In the genomic region with DNA sequence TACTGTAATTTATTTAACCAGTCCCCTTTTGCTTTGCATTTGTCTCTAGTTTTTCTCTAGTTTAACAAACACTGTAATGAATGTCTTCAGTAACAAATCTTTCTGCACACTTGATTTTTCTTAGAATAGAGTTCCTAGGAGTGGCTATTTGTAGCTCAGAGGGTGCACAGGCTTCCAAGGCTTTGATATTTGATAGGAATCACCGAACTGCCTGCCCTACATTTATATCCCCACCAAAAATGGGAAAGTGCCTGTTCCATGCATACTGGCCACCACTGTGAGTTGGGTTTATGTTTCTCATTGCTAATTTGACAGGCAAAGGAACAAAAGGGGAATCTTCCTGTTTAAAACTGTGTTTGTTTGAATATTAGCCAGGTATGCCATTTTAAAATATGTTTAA, we compare ENCODE assay signal across 18 cellular contexts.
DNase-seq lines count a peak whose midpoint lies in the region; ATAC-seq and TF ChIP-seq lines count a peak whose summit lies in the region.
"Had no signal": no experiment of that assay in that cellular context is flagged by ENCODE, and none has a peak within 500 bp of the region (broad histone marks: within the 10 kb centered on the region; RNA-seq: fewer than 3 reads in every experiment).

No MANE protein-coding gene starts in this region.

- no peak overlapping the region for H2BK20ac ChIP-seq in IMR-90 (ENCODE audit: low read depth, low read length)

- WGBS in IMR-90 (ENCODE audit: extremely low coverage in 2 of 2, insufficient read length in 1 of 2), 2 experiments, result no CpG with 5 or more reads among the region's 1 CpG

- in situ Hi-C loops in IMR-90 (cut with MboI; ENCODE audit: low sequenced_read_pairs), result no loop called here

- 0 out of 2 replicates have a peak, but pooled peaks cover 7% of the 10 kb centered on the region for H3K9me1 ChIP-seq in IMR-90 (ENCODE audit: insufficient read depth, low read length)

- 0 out of 2 replicates have a peak overlapping the region, but pooled peaks have one; percentile 28 for H3K18ac ChIP-seq in IMR-90 (ENCODE audit: low read depth, low read length)

- H2AK5ac ChIP-seq in IMR-90 (ENCODE audit: low read depth, low read length), result no peak overlapping the region

- no peak for TF ChIP-seq POLR2A in IMR-90 (IDR thresholded peaks at IDR 0.05; ENCODE audit: low read depth, low read length)

- DNase-seq in IMR-90, result no peak
- no peak for DNase-seq in osteocyte (ENCODE audit: extremely low spot score, unreplicated experiment)
- DNase-seq in type B pancreatic cell (ENCODE audit: extremely low spot score, unreplicated experiment), result peak; percentile 6
- DNase-seq: Caco-2; CD4-positive, CD25-positive, alpha-beta regulatory T cell; DMS153; DND-41; GM23248; H7; HCEC 1CT had no signal

- CTCF ChIA-PET in IMR-90 (lab: Yijun Ruan, JAX), result no interaction called here

- H3K36me3 Mint-ChIP-seq in osteocyte (ENCODE audit: unreplicated experiment) (peaks cover 12% of the 10 kb centered on the region), type B pancreatic cell (no peaks in the 10 kb centered on the region)

- H3K27ac ChIP-seq in IMR-90 (ENCODE audit: insufficient read depth, low read length), result peak overlapping the region; percentile 17; the same call in 1 of the 2 replicates
- H3K27ac ChIP-seq: 22Rv1, BLaER1, C4-2B, GM23248 had no signal

- H4K5ac ChIP-seq in IMR-90 (ENCODE audit: low read depth, low read length), result no peak overlapping the region

- peaks cover 8% of the 10 kb centered on the region; the same call in 1 of the 2 replicates for H3K4me1 ChIP-seq in IMR-90 (ENCODE audit: control insufficient read depth, insufficient read depth, low read length)
- H3K4me1 ChIP-seq: Caco-2 had no signal

- no TSS peak for BruUV-seq in IMR-90 (replicated peaks; lab: Mats Ljungman, UMichigan)

- no peak overlapping the region for H3K9ac ChIP-seq in IMR-90 (ENCODE audit: low read depth, low read length)
- H3K9ac ChIP-seq: BLaER1, GM23248 had no signal

- peaks cover 17 to 72% of the 10 kb centered on the region in 2 experiments for H3K79me1 ChIP-seq in IMR-90 (ENCODE audit: low read depth in 1 of 2, low read length in 2 of 2)

- H3K27ac Mint-ChIP-seq in osteocyte (ENCODE audit: unreplicated experiment), result peak overlapping the region; percentile 36
- no peak overlapping the region for H3K27ac Mint-ChIP-seq in type B pancreatic cell
- H3K27ac Mint-ChIP-seq: B cell; CD8-positive, alpha-beta T cell had no signal

- no peak overlapping the region for H2AK9ac ChIP-seq in IMR-90 (replicated peaks; ENCODE audit: low read depth, low read length, poor library complexity)

- H3K27me3 Mint-ChIP-seq in osteocyte (ENCODE audit: unreplicated experiment) (no peaks in the 10 kb centered on the region), type B pancreatic cell (peaks cover 3% of the 10 kb centered on the region)
- H3K27me3 Mint-ChIP-seq: B cell had no signal

- no peaks in the 10 kb centered on the region for H3K27me3 ChIP-seq in IMR-90 (ENCODE audit: control insufficient read depth, insufficient read depth, low read length)
- H3K27me3 ChIP-seq: BLaER1 had no signal

- no peak for TF ChIP-seq RAD21 in IMR-90 (IDR thresholded peaks at IDR 0.05; ENCODE audit: low read length)

- intact Hi-C loops in IMR-90 (cut with micrococcal nuclease), result no loop called here

- H3K23ac ChIP-seq in IMR-90 (ENCODE audit: low read depth, low read length), result no peak overlapping the region

- H2AFZ ChIP-seq in IMR-90 (replicated peaks; ENCODE audit: low read length, poor library complexity), result no peak overlapping the region
- H2AFZ ChIP-seq: GM23248 had no signal

- H3K4ac ChIP-seq in IMR-90 (ENCODE audit: low read depth, low read length), result peak overlapping the region; percentile 33; the same call in 1 of the 2 replicates

- H4K91ac ChIP-seq in IMR-90 (ENCODE audit: insufficient read depth, low read depth, low read length), result no peak overlapping the region

- H3K4me1 Mint-ChIP-seq in osteocyte (ENCODE audit: unreplicated experiment) (peaks cover 54% of the 10 kb centered on the region), type B pancreatic cell (ENCODE audit: unreplicated experiment) (peaks cover 32% of the 10 kb centered on the region)
- H3K4me1 Mint-ChIP-seq: B cell had no signal

- no peak overlapping the region for H3K4me2 ChIP-seq in IMR-90 (ENCODE audit: low read depth, low read length)
- H3K4me2 ChIP-seq: BLaER1 had no signal

- no peak overlapping the region for H3K14ac ChIP-seq in IMR-90 (replicated peaks; ENCODE audit: low read depth, low read length)

- no peak overlapping the region for H2BK5ac ChIP-seq in IMR-90 (ENCODE audit: low read depth, low read length, poor library complexity, severe bottlenecking)

- H4K8ac ChIP-seq in IMR-90 (ENCODE audit: low read depth in 2 of 2, low read length in 2 of 2), result no peak overlapping the region; a peak in 1 of 4 replicates

- peaks cover 26% of the 10 kb centered on the region; the same call in 1 of the 2 replicates for H4K20me1 ChIP-seq in IMR-90 (ENCODE audit: insufficient read depth, low read length)
- H4K20me1 ChIP-seq: BLaER1 had no signal

- dilution Hi-C loops in IMR-90 (cut with HindIII; ENCODE audit: low sequenced_read_pairs, unreplicated experiment), result no loop called here

- H3K4me3 Mint-ChIP-seq in osteocyte (ENCODE audit: unreplicated experiment), result no peak overlapping the region
- H3K4me3 Mint-ChIP-seq in type B pancreatic cell, result no peak overlapping the region
- H3K4me3 Mint-ChIP-seq: B cell; CD8-positive, alpha-beta T cell had no signal

- no peaks in the 10 kb centered on the region for H3K9me3 Mint-ChIP-seq in osteocyte (ENCODE audit: unreplicated experiment)
- no peaks in the 10 kb centered on the region for H3K9me3 Mint-ChIP-seq in type B pancreatic cell
- H3K9me3 Mint-ChIP-seq: CD8-positive, alpha-beta T cell had no signal

- H2BK15ac ChIP-seq in IMR-90 (ENCODE audit: low read depth, low read length), result no peak overlapping the region

- H3K56ac ChIP-seq in IMR-90 (ENCODE audit: extremely low read depth, insufficient read depth, low read length), result no peak overlapping the region

- TF ChIP-seq CTCF in IMR-90 (conservative IDR thresholded peaks at IDR 0.05; ENCODE audit: low read depth, low read length) (no peak), osteocyte (IDR thresholded peaks at IDR 0.05) (no peak), type B pancreatic cell (conservative IDR thresholded peaks at IDR 0.05) (no peak)

- POLR2A ChIA-PET in IMR-90 (lab: Charles Lee; ENCODE audit: unreplicated experiment), result no interaction called here

- no peak overlapping the region for H2BK120ac ChIP-seq in IMR-90 (ENCODE audit: low read depth, low read length)

- H3K9me3 ChIP-seq in IMR-90 (ENCODE audit: control insufficient read depth, insufficient read depth, low read length), result no peaks in the 10 kb centered on the region
- H3K9me3 ChIP-seq: BLaER1, Caco-2 had no signal

- H3K4me3 ChIP-seq in IMR-90 (ENCODE audit: insufficient read depth, low read depth, low read length), result no peak overlapping the region
- H3K4me3 ChIP-seq: BLaER1, GM23248 had no signal

- ATAC-seq in IMR-90 (ENCODE audit: low read depth) (no peak), GM21515 (IDR thresholded peaks at IDR 0.05; ENCODE audit: unreplicated experiment) (no peak), GM18909 (IDR thresholded peaks at IDR 0.05; ENCODE audit: poor library complexity, unreplicated experiment) (no peak), GM18498 (IDR thresholded peaks at IDR 0.05; ENCODE audit: unreplicated experiment) (no peak)
- ATAC-seq: CD8-positive, alpha-beta T cell had no signal

- peaks cover 13% of the 10 kb centered on the region for H3K36me3 ChIP-seq in IMR-90 (ENCODE audit: control insufficient read depth, insufficient read depth, low read length)

TF ChIP-seq in IMR-90, 13 proteins besides CTCF, POLR2A, EP300 and RAD21:
- TF ChIP-seq RCOR1 (IDR thresholded peaks at IDR 0.05; ENCODE audit: insufficient replicate concordance, low read length) (no peak), SMC3 (IDR thresholded peaks at IDR 0.05; ENCODE audit: low read depth, low read length) (no peak), MXI1 (IDR thresholded peaks at IDR 0.05; ENCODE audit: borderline replicate concordance, low read depth, low read length) (no peak)
